In genomic region chr1:197116156-197116555, GRCh38 we compare ENCODE assay signal across 11 cellular contexts. TPM values are rescaled to one million over a fixed set of nuclear protein-coding genes. Genes with fewer than 3 reads are reported as not detected.
"Had no signal": no experiment of that assay in that cellular context is flagged by ENCODE, and none has a peak within 500 bp of the region (broad histone marks: within the 10 kb centered on the region; RNA-seq: fewer than 3 reads in every experiment).

No MANE protein-coding gene starts in this region.

- DNase-seq: GOT3, H7, HFFc6, KBM-7 had no signal

- H3K4me3 ChIP-seq: HAP-1 had no signal

- ATAC-seq: HCT116, HepG2 had no signal

- H3K36me3 Mint-ChIP-seq: IgD-negative memory B cell had no signal

- H3K9me3 ChIP-seq: HAP-1 had no signal

- H3K9me3 Mint-ChIP-seq: HFFc6, IgD-negative memory B cell had no signal

- H3K27ac Mint-ChIP-seq: HFFc6, IgD-negative memory B cell had no signal

- H3K27ac ChIP-seq: HL-60 had no signal

- FAIRE-seq: HepG2 had no signal

- H3K4me1 ChIP-seq: HAP-1 had no signal

- H3K4me1 Mint-ChIP-seq: IgD-negative memory B cell had no signal

- H3K27me3 Mint-ChIP-seq: IgD-negative memory B cell had no signal

- H3K4me3 Mint-ChIP-seq: HFFc6, IgD-negative memory B cell had no signal

RNA-seq across cellular contexts. Expression of gene F13B, which starts 49.1 kb away (rescaled TPM):
- total RNA-seq: H4, H7, HFFc6, HT1080 had no signal
- polyA plus RNA-seq: IgD-negative memory B cell had no signal
